ENCODE assay signal across 27 cellular contexts in genomic region chr17:66915792-66916191, GRCh38. TPM values are rescaled to one million over a fixed set of nuclear protein-coding genes. Genes with fewer than 3 reads are reported as not detected.
"Had no signal": no experiment of that assay in that cellular context is flagged by ENCODE, and none has a peak within 500 bp of the region (broad histone marks: within the 10 kb centered on the region; RNA-seq: fewer than 3 reads in every experiment).

No MANE protein-coding gene starts in this region.

- H3K36me3 ChIP-seq: gastrocnemius medialis, prostate gland, right atrium auricular region, sigmoid colon, tibial artery, upper lobe of left lung, uterus had no signal

- H3K9ac ChIP-seq: parathyroid adenoma had no signal

- H3K9me3 ChIP-seq: gastrocnemius medialis, mucosa of descending colon, prostate gland, right atrium auricular region, testis, upper lobe of left lung, uterus had no signal

- H3K4me1 Mint-ChIP-seq: mesothelial cell of epicardium; naive B cell; neural crest cell; stimulated activated memory B cell treated with anti-CD40 and anti-IgM and Interleukin-4, amounts not matched to agents 10 μg/mL and 1 μg/mL and 100 μg/mL, for 72 hours had no signal

- DNase-seq: dorsolateral prefrontal cortex; effector CD4-positive, alpha-beta T cell; foreskin fibroblast; gastrocnemius medialis; mesenchymal stem cell; naive B cell; sigmoid colon; stimulated activated CD4-positive, alpha-beta T cell treated with anti-CD3 and anti-CD28 coated beads, Interleukin-4, amount 100 ng/mL, for 4 hours; stimulated activated naive CD8-positive, alpha-beta T cell treated with anti-CD3 and anti-CD28 coated beads, Interleukin-15, Interleukin-2, amounts not matched to agents 100 U/mL and 50 U/mL, for 24 hours; tibial artery; uterus had no signal

- H2AFZ ChIP-seq: parathyroid adenoma had no signal

- H3K4me3 ChIP-seq: dorsolateral prefrontal cortex, gastrocnemius medialis, lung, mucosa of descending colon, prostate gland, right atrium auricular region, sigmoid colon, testis, tibial artery, upper lobe of left lung, uterus had no signal

- H3K27ac Mint-ChIP-seq: mesothelial cell of epicardium; naive B cell; natural killer cell treated with Interleukin-12 subunit alpha and Interleukin-12 subunit beta and Interleukin-15 and Interleukin-18, amount 100 ng/mL, for 72 hours; stimulated activated memory B cell treated with anti-CD40 and anti-IgM and Interleukin-4, amounts not matched to agents 10 μg/mL and 1 μg/mL and 100 μg/mL, for 72 hours had no signal

- H3K4me3 Mint-ChIP-seq: mesothelial cell of epicardium; naive B cell; natural killer cell treated with Interleukin-12 subunit alpha and Interleukin-12 subunit beta and Interleukin-15 and Interleukin-18, amount 100 ng/mL, for 72 hours; neural crest cell; stimulated activated memory B cell treated with anti-CD40 and anti-IgM and Interleukin-4, amounts not matched to agents 10 μg/mL and 1 μg/mL and 100 μg/mL, for 72 hours had no signal

- H3K27me3 ChIP-seq: gastrocnemius medialis, right atrium auricular region, sigmoid colon, testis, upper lobe of left lung, uterus had no signal

- H3K27ac ChIP-seq: dorsolateral prefrontal cortex, epithelial cell of prostate, gastrocnemius medialis, parathyroid adenoma, prostate gland, right atrium auricular region, sigmoid colon, testis, tibial artery, upper lobe of left lung, uterus had no signal

- H3K9me3 Mint-ChIP-seq: natural killer cell treated with Interleukin-12 subunit alpha and Interleukin-12 subunit beta and Interleukin-15 and Interleukin-18, amount 100 ng/mL, for 72 hours had no signal

- H3K36me3 Mint-ChIP-seq: mesothelial cell of epicardium; natural killer cell treated with Interleukin-12 subunit alpha and Interleukin-12 subunit beta and Interleukin-15 and Interleukin-18, amount 100 ng/mL, for 72 hours; stimulated activated memory B cell treated with anti-CD40 and anti-IgM and Interleukin-4, amounts not matched to agents 10 μg/mL and 1 μg/mL and 100 μg/mL, for 72 hours had no signal

- H3K79me2 ChIP-seq: parathyroid adenoma had no signal

- FAIRE-seq: colon, keratinocyte had no signal

- H3K4me1 ChIP-seq: gastrocnemius medialis, parathyroid adenoma, prostate gland, right atrium auricular region, sigmoid colon, testis, tibial artery, upper lobe of left lung, uterus had no signal

RNA-seq across cellular contexts. Expression of gene CACNG4, which starts 48.7 kb away (rescaled TPM):
- total RNA-seq: gastrocnemius medialis; glomerular endothelial cell; natural killer cell treated with Interleukin-12 subunit alpha and Interleukin-12 subunit beta and Interleukin-15 and Interleukin-18, amount 100 ng/mL, for 72 hours; osteoblast had no signal
- polyA plus RNA-seq: keratinocyte had no signal
